Comparison of ENCODE assay signal across 22 cellular contexts in genomic region chr2:143125647-143126046, GRCh38. TPM values are rescaled to one million over a fixed set of nuclear protein-coding genes. Genes with fewer than 3 reads are reported as not detected.
DNase-seq lines count a peak whose midpoint lies in the region; ATAC-seq lines count a peak whose summit lies in the region.
"Had no signal": no experiment of that assay in that cellular context is flagged by ENCODE, and none has a peak within 500 bp of the region (broad histone marks: within the 10 kb centered on the region; RNA-seq: fewer than 3 reads in every experiment).

No MANE protein-coding gene starts in this region.

- CTCF ChIA-PET in activated CD8-positive, alpha-beta memory T cell treated with anti-CD3 and anti-CD28 coated beads, Interleukin-2, amount 10 ng/mL, durations not matched to agents 7 days and 5 days (lab: Charles Lee): interaction anchor here (1.9 to 4.8 kb wide), 3 partner anchors 9 to 134 kb away, joined by 5 to 49 read pairs (median 11); no protein-coding TSS in a partner anchor

- peaks cover 8% of the 10 kb centered on the region for H3K36me3 Mint-ChIP-seq in activated CD8-positive, alpha-beta memory T cell treated with anti-CD3 and anti-CD28 coated beads, Interleukin-2, amount 10 ng/mL, durations not matched to agents 7 days and 5 days
- H3K36me3 Mint-ChIP-seq in activated naive CD8-positive, alpha-beta T cell treated with anti-CD3 and anti-CD28 coated beads, Interleukin-2, amount 50 U/mL, for 24 hours (ENCODE audit: low read depth): no peaks in the 10 kb centered on the region

- H3K4me1 Mint-ChIP-seq in activated CD8-positive, alpha-beta memory T cell treated with anti-CD3 and anti-CD28 coated beads, Interleukin-2, amount 10 ng/mL, durations not matched to agents 7 days and 5 days: peaks cover 33% of the 10 kb centered on the region
- H3K4me1 Mint-ChIP-seq in activated naive CD8-positive, alpha-beta T cell treated with anti-CD3 and anti-CD28 coated beads, Interleukin-2, amount 50 U/mL, for 24 hours: peaks cover 25% of the 10 kb centered on the region
- H3K4me1 Mint-ChIP-seq: nephron had no signal

- DNase-seq in activated CD8-positive, alpha-beta memory T cell treated with anti-CD3 and anti-CD28 coated beads, Interleukin-2, amount 10 ng/mL, durations not matched to agents 7 days and 5 days: no peak
- no peak for DNase-seq in activated CD8-positive, alpha-beta memory T cell treated with anti-CD3 and anti-CD28 coated beads, Interleukin-2, amount 50 U/mL, for 4 hours
- DNase-seq in LHCN-M2 (ENCODE audit: low read depth): peak; percentile 3
- no peak for DNase-seq in activated naive CD8-positive, alpha-beta T cell treated with anti-CD3 and anti-CD28 coated beads, Interleukin-2, amount 50 U/mL, for 24 hours
- DNase-seq in sciatic nerve (ENCODE audit: low spot score): no peak
- DNase-seq in NCI-H748 (lab: John Stamatoyannopoulos, UW; ENCODE audit: unreplicated experiment): no peak
- DNase-seq: activated CD4-positive, alpha-beta T cell treated with anti-CD3 and anti-CD28 coated beads, Interleukin-2, amount 50 U/mL, for 4 hours; cerebellar nuclear complex; DMS153; effector CD8-positive, alpha-beta T cell; left cardiac atrium; mesendoderm; NCI-H1417 treated with DMSO at 0.1 percent for 48 hours; NCI-H526 treated with DMSO at 0.1 percent for 48 hours; posterior cingulate gyrus; stimulated activated CD4-positive, alpha-beta T cell treated with anti-CD3 and anti-CD28 coated beads, Interleukin-4, amount 100 ng/mL, for 24 hours; SW 1271 had no signal

- H3K27me3 Mint-ChIP-seq in activated CD8-positive, alpha-beta memory T cell treated with anti-CD3 and anti-CD28 coated beads, Interleukin-2, amount 10 ng/mL, durations not matched to agents 7 days and 5 days: no peaks in the 10 kb centered on the region
- H3K27me3 Mint-ChIP-seq in activated naive CD8-positive, alpha-beta T cell treated with anti-CD3 and anti-CD28 coated beads, Interleukin-2, amount 50 U/mL, for 24 hours: no peaks in the 10 kb centered on the region

- H3K9me3 Mint-ChIP-seq in activated CD8-positive, alpha-beta memory T cell treated with anti-CD3 and anti-CD28 coated beads, Interleukin-2, amount 10 ng/mL, durations not matched to agents 7 days and 5 days (ENCODE audit: low read depth): no peaks in the 10 kb centered on the region
- H3K9me3 Mint-ChIP-seq in activated naive CD8-positive, alpha-beta T cell treated with anti-CD3 and anti-CD28 coated beads, Interleukin-2, amount 50 U/mL, for 24 hours: no peaks in the 10 kb centered on the region
- H3K9me3 Mint-ChIP-seq: nephron had no signal

- intact Hi-C loops in sciatic nerve (cut with DNase I): no loop called here

- no peak overlapping the region for H3K4me3 Mint-ChIP-seq in activated CD8-positive, alpha-beta memory T cell treated with anti-CD3 and anti-CD28 coated beads, Interleukin-2, amount 10 ng/mL, durations not matched to agents 7 days and 5 days
- H3K4me3 Mint-ChIP-seq in activated naive CD8-positive, alpha-beta T cell treated with anti-CD3 and anti-CD28 coated beads, Interleukin-2, amount 50 U/mL, for 24 hours: peak overlapping the region; percentile 37
- H3K4me3 Mint-ChIP-seq: nephron had no signal

- peak overlapping the region; percentile 17 for H3K27ac Mint-ChIP-seq in activated CD8-positive, alpha-beta memory T cell treated with anti-CD3 and anti-CD28 coated beads, Interleukin-2, amount 10 ng/mL, durations not matched to agents 7 days and 5 days
- H3K27ac Mint-ChIP-seq in activated naive CD8-positive, alpha-beta T cell treated with anti-CD3 and anti-CD28 coated beads, Interleukin-2, amount 50 U/mL, for 24 hours: peak overlapping the region; percentile 72
- H3K27ac Mint-ChIP-seq: nephron had no signal

- no peak for ATAC-seq in activated CD8-positive, alpha-beta memory T cell treated with anti-CD3 and anti-CD28 coated beads, Interleukin-2, amount 10 ng/mL, durations not matched to agents 7 days and 5 days
- ATAC-seq in activated naive CD8-positive, alpha-beta T cell treated with anti-CD3 and anti-CD28 coated beads, Interleukin-2, amount 50 U/mL, for 24 hours: no peak
- ATAC-seq in sciatic nerve: peak; percentile 52
- ATAC-seq in HG02885 (IDR thresholded peaks at IDR 0.05; ENCODE audit: poor library complexity, unreplicated experiment): no peak
- no peak for ATAC-seq in GM19395 (IDR thresholded peaks at IDR 0.05; ENCODE audit: unreplicated experiment)
- ATAC-seq: A549, left cardiac atrium had no signal

RNA-seq across cellular contexts. Expression of gene ARHGAP15, which starts 3.6 kb away (rescaled TPM):
- total RNA-seq in activated CD8-positive, alpha-beta memory T cell treated with anti-CD3 and anti-CD28 coated beads, Interleukin-2, amount 10 ng/mL, durations not matched to agents 7 days and 5 days: 100 to 1,000 TPM; 101 to 152 TPM
- 0.11 TPM in 1 of 2 replicates, not detected in the other for total RNA-seq in LHCN-M2 (2014; rRNA removed)
- not detected for polyA plus RNA-seq in LHCN-M2 (2012)
- total RNA-seq in sciatic nerve: 119 TPM
- total RNA-seq: glomerular endothelial cell had no signal

Comparison
In these comparisons a context has a peak if more than half of its experiments do, and no peak if none do; other contexts are left out.
1. RNA of gene ARHGAP15, which starts 3.6 kb away (total RNA-seq): 101 to 152 TPM in activated CD8-positive, alpha-beta memory T cell treated with anti-CD3 and anti-CD28 coated beads, Interleukin-2, amount 10 ng/mL, durations not matched to agents 7 days and 5 days and 119 TPM in sciatic nerve (single experiment); 0.11 TPM in LHCN-M2; every median in the first group is over 10 times any median in the second.